8 cellular contexts compared by ENCODE assay signal in the genomic region with DNA sequence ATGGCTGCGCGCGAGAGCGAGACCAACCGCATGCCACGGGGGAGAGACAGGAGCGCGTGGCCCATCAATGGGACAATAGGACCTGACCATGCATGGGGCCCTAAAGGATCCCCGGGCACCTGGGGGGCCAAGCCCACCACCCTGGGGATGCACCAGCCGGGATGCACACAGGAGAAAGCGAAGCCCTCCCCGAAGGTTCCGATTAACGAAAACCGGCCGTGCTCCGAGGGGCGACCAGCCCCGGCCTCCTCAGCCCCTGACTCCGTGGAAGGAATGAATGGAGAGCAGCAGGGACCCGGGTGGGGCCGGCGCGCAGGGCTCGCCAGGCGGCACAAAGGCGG. TPM values are rescaled to one million over a fixed set of nuclear protein-coding genes. Genes with fewer than 3 reads are reported as not detected.
DNase-seq lines count a peak whose midpoint lies in the region; ATAC-seq and TF ChIP-seq lines count a peak whose summit lies in the region.

No MANE protein-coding gene starts in this region.

- DNase-seq in AG04449 (ENCODE audit: low read depth, low spot score) (no peak), retina (peak; percentile 89), NCI-H146 treated with DMSO at 0.1 percent for 48 hours (lab: John Stamatoyannopoulos, UW; ENCODE audit: unreplicated experiment) (no peak), NCI-H1417 treated with DMSO at 0.1 percent for 48 hours (lab: John Stamatoyannopoulos, UW) (no peak)
- DNase-seq in activated CD4-positive, alpha-beta T cell treated with anti-CD3 and anti-CD28 coated beads, Interleukin-2, amount 50 U/mL, for 48 hours: peak; percentile 46 to 50

- TF ChIP-seq EP300 in gastroesophageal sphincter (IDR thresholded peaks at IDR 0.05): no peak

- no CpG with 5 or more reads among the region's 27 CpGs for WGBS in gastroesophageal sphincter (ENCODE audit: low coverage in 1 of 2), 2 donors

- H3K27me3 ChIP-seq in gastroesophageal sphincter: no peaks in the 10 kb centered on the region

- H3K27ac ChIP-seq in gastroesophageal sphincter: peak overlapping the region in 3 of 4 donors; percentile 82 to 88 (median 85)

- CTCF ChIA-PET in AG04449 (lab: Yijun Ruan, JAX): interaction anchor here (1.5 kb wide), 1 partner anchor 23 kb away, joined by 4 read pairs; no protein-coding TSS in a partner anchor

- TF ChIP-seq POLR2A in gastroesophageal sphincter (IDR thresholded peaks at IDR 0.05): no peak

- no peaks in the 10 kb centered on the region for H3K9me3 ChIP-seq in gastroesophageal sphincter

- peak; percentile 18 for ATAC-seq in GM18498 (IDR thresholded peaks at IDR 0.05; ENCODE audit: unreplicated experiment)
- peak; percentile 6 for ATAC-seq in HG03439 (IDR thresholded peaks at IDR 0.05; ENCODE audit: unreplicated experiment)
- no peak for ATAC-seq in gastroesophageal sphincter

- H3K4me1 ChIP-seq in gastroesophageal sphincter: peaks cover 0 to 22% (median 6%) of the 10 kb centered on the region in 3 donors

- H3K4me3 ChIP-seq in AG04449 (ENCODE audit: low read depth, low read length) (peak overlapping the region; percentile 91), gastroesophageal sphincter (peak overlapping the region; percentile 41 to 93)

- no peaks in the 10 kb centered on the region for H3K36me3 ChIP-seq in gastroesophageal sphincter

- TF ChIP-seq CTCF in AG04449 (IDR thresholded peaks at IDR 0.05; ENCODE audit: insufficient read depth, low read length, missing control alignments) (no peak), gastroesophageal sphincter (IDR thresholded peaks at IDR 0.05) (no peak)

- POLR2A ChIA-PET in AG04449 (lab: Yijun Ruan, JAX): interaction anchor here (0.7 to 1.0 kb wide), 4 partner anchors 13 to 119 kb away, joined by 3 to 5 read pairs (median 3); no protein-coding TSS in a partner anchor

RNA-seq across cellular contexts. Expression of a gene that starts 0.5 kb away (rescaled TPM):
- total RNA-seq in gastroesophageal sphincter: 10 to 100 TPM in 3 of 4 donors, 1 to 10 TPM in 1; 9.3 to 48.5 (median 25.0) TPM

RNA-seq across cellular contexts. Expression of a gene that starts 22.3 kb away (rescaled TPM):
- 100 to 1,000 TPM in 2 of 4 donors, 10 to 100 TPM in 2; 74.5 to 121 (median 99.6) TPM for total RNA-seq in gastroesophageal sphincter

RNA-seq across cellular contexts. Expression of a gene that starts 28.9 kb away (rescaled TPM):
- 10 to 100 TPM; 67.7 to 95.2 (median 69.9) TPM for total RNA-seq in gastroesophageal sphincter

RNA-seq across cellular contexts. Expression of a gene that starts 44.1 kb away (rescaled TPM):
- 1 to 10 TPM; 2.4 to 6.1 (median 3.9) TPM for total RNA-seq in gastroesophageal sphincter

RNA-seq across cellular contexts. Expression of a gene that starts 51.7 kb away (rescaled TPM):
- 10 to 100 TPM; 19.6 to 62.3 (median 22.3) TPM for total RNA-seq in gastroesophageal sphincter

Comparison
In these comparisons a context has a peak if more than half of its experiments do, and no peak if none do; other contexts are left out.
1. DNase-seq: peak in activated CD4-positive, alpha-beta T cell treated with anti-CD3 and anti-CD28 coated beads, Interleukin-2, amount 50 U/mL, for 48 hours (2 of 2) and retina (single experiment); none in AG04449 (single experiment), NCI-H146 treated with DMSO at 0.1 percent for 48 hours (single experiment) and NCI-H1417 treated with DMSO at 0.1 percent for 48 hours (single experiment).